In the genomic region with DNA sequence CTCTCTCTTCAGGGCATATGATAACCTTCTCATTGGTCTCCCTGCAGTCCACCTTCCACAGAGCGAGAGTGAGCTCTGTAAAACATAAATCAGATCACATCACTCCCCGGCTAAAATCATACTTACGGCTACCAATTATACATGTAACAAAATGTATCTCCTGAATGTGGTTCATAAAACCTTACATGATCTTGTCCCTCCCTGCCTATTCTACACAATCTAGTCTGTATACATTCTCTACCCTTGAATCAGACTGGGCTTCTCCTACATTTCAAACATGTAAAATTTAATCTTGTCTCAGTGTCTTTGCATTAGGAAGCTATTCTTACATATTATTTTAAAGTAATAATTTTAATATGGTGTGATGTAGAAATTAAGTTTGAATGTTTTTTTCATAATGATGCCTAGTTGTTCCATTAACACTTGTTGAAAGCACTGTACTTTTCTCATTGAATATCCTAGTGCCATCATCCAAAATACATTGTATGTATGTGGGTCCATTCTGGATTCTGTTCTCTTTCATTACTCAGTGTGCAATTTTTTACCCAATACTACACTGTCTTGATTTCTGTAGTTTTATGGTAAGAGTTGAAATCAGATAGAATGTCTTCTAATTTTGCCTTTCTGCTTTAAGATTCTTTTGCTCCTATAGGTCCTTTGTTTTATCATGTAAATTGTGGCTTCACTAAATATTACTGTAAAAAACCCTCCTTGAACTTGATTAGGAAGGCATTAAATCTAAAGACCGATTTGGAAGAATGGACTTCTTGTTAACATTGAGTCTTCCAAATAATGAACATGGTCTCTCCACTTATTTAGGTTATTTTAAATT, we compare ENCODE assay signal across 35 cellular contexts.
"Had no signal": no experiment of that assay in that cellular context is flagged by ENCODE, and none has a peak within 500 bp of the region (broad histone marks: within the 10 kb centered on the region; RNA-seq: fewer than 3 reads in every experiment).

No MANE protein-coding gene starts in this region.

- H3K36me3 ChIP-seq: MG63 had no signal

- DNase-seq: Kasumi-1, MG63, MM.1S, MV-4-11, NCI-H1048, NCI-H1092, NCI-H1092 treated with DMSO at 0.1 percent for 48 hours, NCI-H1105 treated with DMSO at 0.1 percent for 48 hours, NCI-H1417, NCI-H1417 treated with DMSO at 0.1 percent for 48 hours, NCI-H1436, NCI-H1436 treated with DMSO at 0.1 percent for 48 hours, NCI-H146, NCI-H1694, NCI-H1694 treated with DMSO at 0.1 percent for 48 hours, NCI-H187, NCI-H187 treated with DMSO at 0.1 percent for 48 hours, NCI-H1930, NCI-H2029, NCI-H2029 treated with DMSO at 0.1 percent for 48 hours, NCI-H2081, NCI-H2081 treated with DMSO at 0.1 percent for 48 hours, NCI-H2107, NCI-H2171, NCI-H2171 treated with DMSO at 0.1 percent for 48 hours, NCI-H2227 treated with DMSO at 0.1 percent for 48 hours, NCI-H226, NCI-H345, NCI-H446, NCI-H446 treated with DMSO at 0.1 percent for 48 hours, NCI-H510A, NCI-H510A treated with DMSO at 0.1 percent for 48 hours, NCI-H524, NCI-H524 treated with DMSO at 0.1 percent for 48 hours, NCI-H526 had no signal

- H3K27me3 ChIP-seq: MG63 had no signal

- H3K4me3 ChIP-seq: MG63 had no signal

- H3K9me3 ChIP-seq: MG63 had no signal
